Comparison of ENCODE assay signal across 15 cellular contexts in genomic region chr7:4273566-4274230, GRCh38.
DNase-seq lines count a peak whose midpoint lies in the region; ATAC-seq and TF ChIP-seq lines count a peak whose summit lies in the region.
"Had no signal": no experiment of that assay in that cellular context is flagged by ENCODE, and none has a peak within 500 bp of the region (broad histone marks: within the 10 kb centered on the region; RNA-seq: fewer than 3 reads in every experiment).

No MANE protein-coding gene starts in this region.

- H3K9me3 Mint-ChIP-seq in activated T-helper 17 cell treated with anti-CD3 and anti-CD28 coated beads, Interleukin-2, amount 50 U/mL, for 72 hours, result peaks cover 3% of the 10 kb centered on the region

- intact Hi-C loops in heart right ventricle (cut with DNase I) (no loop called here), esophagus muscularis mucosa (cut with DNase I) (no loop called here), spleen (cut with DNase I; ENCODE audit: low total_unique reads) (no loop called here), gastrocnemius medialis (cut with DNase I; ENCODE audit: low total_unique reads) (no loop called here), breast epithelium (cut with DNase I; ENCODE audit: low total_unique reads) (no loop called here)

- H3K9me3 ChIP-seq in right atrium auricular region (peaks cover 0 to 11% of the 10 kb centered on the region in 2 donors), heart right ventricle (peaks cover 0 to 13% (median 4%) of the 10 kb centered on the region in 11 donors), esophagus muscularis mucosa (peaks cover 0 to 15% (median 7%) of the 10 kb centered on the region in 4 donors), spleen (peaks cover 0 to 27% (median 15%) of the 10 kb centered on the region in 8 donors), gastrocnemius medialis (no peaks in the 10 kb centered on the region), breast epithelium (peaks cover 6 to 12% of the 10 kb centered on the region in 2 donors)

- no peak for TF ChIP-seq EP300 in esophagus muscularis mucosa (IDR thresholded peaks at IDR 0.05)

- no peak overlapping the region for H3K4me3 ChIP-seq in right atrium auricular region
- H3K4me3 ChIP-seq in heart right ventricle, result no peak overlapping the region
- H3K4me3 ChIP-seq in esophagus muscularis mucosa, result no peak overlapping the region
- no peak overlapping the region for H3K4me3 ChIP-seq in spleen
- no peak overlapping the region for H3K4me3 ChIP-seq in gastrocnemius medialis
- H3K4me3 ChIP-seq in breast epithelium, result no peak overlapping the region
- H3K4me3 ChIP-seq: BLaER1 treated with 17β-estradiol and CSF1 and Interleukin-3, amounts not matched to agents 10 nM and 100 nM; GM23248 had no signal

- H3K4me1 Mint-ChIP-seq in activated T-helper 17 cell treated with anti-CD3 and anti-CD28 coated beads, Interleukin-2, amount 50 U/mL, for 72 hours, result no peaks in the 10 kb centered on the region
- H3K4me1 Mint-ChIP-seq: CD4-positive, CD25-positive, alpha-beta regulatory T cell had no signal

- H3K27me3 ChIP-seq in right atrium auricular region (no peaks in the 10 kb centered on the region), heart right ventricle (peaks cover 0 to 20% (median 0%) of the 10 kb centered on the region in 7 donors), esophagus muscularis mucosa (peaks cover 0 to 49% (median 0%) of the 10 kb centered on the region in 4 donors), spleen (replicated peaks in 1 of 7) (no peaks in the 10 kb centered on the region), gastrocnemius medialis (no peaks in the 10 kb centered on the region), breast epithelium (no peaks in the 10 kb centered on the region)
- H3K27me3 ChIP-seq: BLaER1 treated with 17β-estradiol and CSF1 and Interleukin-3, amounts not matched to agents 10 nM and 100 nM had no signal

- TF ChIP-seq CTCF in right atrium auricular region (IDR thresholded peaks at IDR 0.05) (no peak), heart right ventricle (IDR thresholded peaks at IDR 0.05) (no peak), esophagus muscularis mucosa (IDR thresholded peaks at IDR 0.05) (no peak), spleen (IDR thresholded peaks at IDR 0.05 in 8 of 11, conservative IDR thresholded peaks at IDR 0.05 in 3 of 11) (no peak), gastrocnemius medialis (IDR thresholded peaks at IDR 0.05 in 4 of 5, conservative IDR thresholded peaks at IDR 0.05 in 1 of 5) (no peak), breast epithelium (IDR thresholded peaks at IDR 0.05) (no peak)

- 74 to 78% methylated on average over 9 of the region's 9 CpGs for WGBS in heart right ventricle, 2 donors
- WGBS in esophagus muscularis mucosa, result 82% methylated on average over 9 of the region's 9 CpGs
- 70 to 86% (median 77%) methylated on average over 9 of the region's 9 CpGs for WGBS in spleen, 5 donors

- no peak overlapping the region for H3K27ac Mint-ChIP-seq in activated T-helper 17 cell treated with anti-CD3 and anti-CD28 coated beads, Interleukin-2, amount 50 U/mL, for 72 hours
- H3K27ac Mint-ChIP-seq: CD4-positive, CD25-positive, alpha-beta regulatory T cell had no signal

- no peaks in the 10 kb centered on the region for H3K36me3 ChIP-seq in right atrium auricular region
- no peaks in the 10 kb centered on the region for H3K36me3 ChIP-seq in heart right ventricle
- H3K36me3 ChIP-seq in esophagus muscularis mucosa, result no peaks in the 10 kb centered on the region
- no peaks in the 10 kb centered on the region for H3K36me3 ChIP-seq in spleen
- no peaks in the 10 kb centered on the region for H3K36me3 ChIP-seq in gastrocnemius medialis
- no peaks in the 10 kb centered on the region for H3K36me3 ChIP-seq in breast epithelium
- H3K36me3 ChIP-seq: BLaER1 treated with 17β-estradiol and CSF1 and Interleukin-3, amounts not matched to agents 10 nM and 100 nM had no signal

- TF ChIP-seq POLR2A in esophagus muscularis mucosa (IDR thresholded peaks at IDR 0.05; ENCODE audit: low read depth) (no peak), spleen (IDR thresholded peaks at IDR 0.05) (no peak), gastrocnemius medialis (IDR thresholded peaks at IDR 0.05) (no peak), breast epithelium (IDR thresholded peaks at IDR 0.05) (no peak)

- no peak overlapping the region for H3K4me3 Mint-ChIP-seq in activated T-helper 17 cell treated with anti-CD3 and anti-CD28 coated beads, Interleukin-2, amount 50 U/mL, for 72 hours
- H3K4me3 Mint-ChIP-seq: CD4-positive, CD25-positive, alpha-beta regulatory T cell had no signal

- in situ Hi-C loops in gastrocnemius medialis (cut with MboI; ENCODE audit: low sequenced_read_pairs in 4 of 4), result no loop called here

- H3K27me3 Mint-ChIP-seq in activated T-helper 17 cell treated with anti-CD3 and anti-CD28 coated beads, Interleukin-2, amount 50 U/mL, for 72 hours, result no peaks in the 10 kb centered on the region
- H3K27me3 Mint-ChIP-seq: CD4-positive, CD25-positive, alpha-beta regulatory T cell had no signal

- DNase-seq in right atrium auricular region (ENCODE audit: low spot score), result peak; percentile 21
- DNase-seq in heart right ventricle, result no peak
- peak; percentile 91 for DNase-seq in esophagus muscularis mucosa (ENCODE audit: extremely low spot score)
- DNase-seq in spleen, result peak; percentile 40
- no peak for DNase-seq in gastrocnemius medialis
- DNase-seq in breast epithelium (ENCODE audit: low spot score in 2 of 2), result no peak
- DNase-seq: 8988T; CD4-positive, CD25-positive, alpha-beta regulatory T cell; DMS53; GF-D8; GM23248 had no signal

- no peaks in the 10 kb centered on the region for H3K36me3 Mint-ChIP-seq in activated T-helper 17 cell treated with anti-CD3 and anti-CD28 coated beads, Interleukin-2, amount 50 U/mL, for 72 hours (ENCODE audit: low read depth)
- H3K36me3 Mint-ChIP-seq: CD4-positive, CD25-positive, alpha-beta regulatory T cell had no signal

- H3K27ac ChIP-seq in right atrium auricular region (no peak overlapping the region), heart right ventricle (no peak overlapping the region), esophagus muscularis mucosa (replicated peaks in 1 of 4) (no peak overlapping the region), spleen (no peak overlapping the region), gastrocnemius medialis (no peak overlapping the region), breast epithelium (no peak overlapping the region)
- H3K27ac ChIP-seq: BLaER1 treated with 17β-estradiol and CSF1 and Interleukin-3, amounts not matched to agents 10 nM and 100 nM; GM23248 had no signal

- no peaks in the 10 kb centered on the region for H3K4me1 ChIP-seq in right atrium auricular region
- H3K4me1 ChIP-seq in heart right ventricle, result no peaks in the 10 kb centered on the region
- no peaks in the 10 kb centered on the region for H3K4me1 ChIP-seq in esophagus muscularis mucosa
- no peaks in the 10 kb centered on the region for H3K4me1 ChIP-seq in spleen
- no peaks in the 10 kb centered on the region for H3K4me1 ChIP-seq in gastrocnemius medialis
- H3K4me1 ChIP-seq in breast epithelium, result no peaks in the 10 kb centered on the region

- no peak for ATAC-seq in heart right ventricle
- ATAC-seq in gastrocnemius medialis, result no peak
- no peak for ATAC-seq in HG02885 (IDR thresholded peaks at IDR 0.05; ENCODE audit: poor library complexity, unreplicated experiment)
- no peak for ATAC-seq in activated T-helper 17 cell treated with anti-CD3 and anti-CD28 coated beads, Interleukin-2, amount 50 U/mL, for 72 hours (replicated peaks)
- ATAC-seq: HepG2 had no signal

Comparison
In these comparisons a context has a peak if more than half of its experiments do, and no peak if none do; other contexts are left out.
1. DNase-seq: peak in right atrium auricular region (single experiment), esophagus muscularis mucosa (single experiment) and spleen (single experiment); none in heart right ventricle (0 of 2), gastrocnemius medialis (0 of 2) and breast epithelium (0 of 2).